ENCODE assay signal across 8 cellular contexts in genomic region chr3:39106281-39107055, GRCh38. TPM values are rescaled to one million over a fixed set of nuclear protein-coding genes. Genes with fewer than 3 reads are reported as not detected.
DNase-seq lines count a peak whose midpoint lies in the region; ATAC-seq and TF ChIP-seq lines count a peak whose summit lies in the region.

No MANE protein-coding gene starts in this region.

- no peaks in the 10 kb centered on the region for H3K9me3 Mint-ChIP-seq in activated T-helper 1 cell treated with anti-CD3 and anti-CD28 coated beads, Interleukin-12 subunit alpha, Interleukin-12 subunit beta, Interleukin-2, Interleukin-4 antibody, amounts not matched to agents 30 ng/mL and 10 ng/mL and 1 ng/mL, durations not matched to agents 14 hours and 24 hours and 36 hours

- no peaks in the 10 kb centered on the region for H3K27me3 ChIP-seq in iPS DF 6.9 (ENCODE audit: control insufficient read depth, insufficient read depth, low read length)

- no peaks in the 10 kb centered on the region for H3K9me3 ChIP-seq in iPS DF 6.9 (ENCODE audit: control insufficient read depth, insufficient read depth, low read length)

- peaks cover 9% of the 10 kb centered on the region for H3K36me3 Mint-ChIP-seq in activated T-helper 1 cell treated with anti-CD3 and anti-CD28 coated beads, Interleukin-12 subunit alpha, Interleukin-12 subunit beta, Interleukin-2, Interleukin-4 antibody, amounts not matched to agents 30 ng/mL and 10 ng/mL and 1 ng/mL, durations not matched to agents 14 hours and 24 hours and 36 hours (ENCODE audit: low read depth)

- no peaks in the 10 kb centered on the region; the same call in 1 of the 2 replicates for H3K4me1 ChIP-seq in iPS DF 6.9 (ENCODE audit: control insufficient read depth, insufficient read depth, low read length)

- H3K27me3 Mint-ChIP-seq in activated T-helper 1 cell treated with anti-CD3 and anti-CD28 coated beads, Interleukin-12 subunit alpha, Interleukin-12 subunit beta, Interleukin-2, Interleukin-4 antibody, amounts not matched to agents 30 ng/mL and 10 ng/mL and 1 ng/mL, durations not matched to agents 14 hours and 24 hours and 36 hours (ENCODE audit: insufficient read depth) = peaks cover 7% of the 10 kb centered on the region

- TF ChIP-seq CTCF in AG10803 (conservative IDR thresholded peaks at IDR 0.05; ENCODE audit: low read length) = no peak

- DNase-seq in AG10803 (ENCODE audit: low read depth) (peak; percentile 49), HCEC 1CT (peak; percentile 24), iPS DF 6.9 (ENCODE audit: low read depth, low spot score) (no peak), globus pallidus (ENCODE audit: low spot score) (no peak), NCI-H1105 (lab: John Stamatoyannopoulos, UW) (no peak)
- no peak for DNase-seq in activated T-helper 1 cell treated with anti-CD3 and anti-CD28 coated beads, Interleukin-12 subunit alpha, Interleukin-12 subunit beta, Interleukin-2, Interleukin-4 antibody, amounts not matched to agents 30 ng/mL and 10 ng/mL and 1 ng/mL, durations not matched to agents 14 hours and 24 hours and 36 hours (ENCODE audit: low spot score)

- WGBS in iPS DF 6.9 (ENCODE audit: insufficient coverage, insufficient read length) = no CpG with 5 or more reads among the region's 37 CpGs

- H3K27ac ChIP-seq in iPS DF 6.9 (ENCODE audit: low read length) (no peak overlapping the region), skin epidermis (peak overlapping the region; percentile 77 to 99 (median 95))

- no peaks in the 10 kb centered on the region for H3K36me3 ChIP-seq in iPS DF 6.9 (ENCODE audit: control insufficient read depth, insufficient read depth, low read length)

- ATAC-seq in HG03378 (IDR thresholded peaks at IDR 0.05; ENCODE audit: unreplicated experiment) = no peak

- H3K4me3 ChIP-seq in AG10803 (ENCODE audit: low read length) (peak overlapping the region; percentile 95), iPS DF 6.9 (ENCODE audit: low read length) (peak overlapping the region; percentile 81), skin epidermis (peak overlapping the region; percentile 66 to 98 (median 84))

- intact Hi-C loops in activated T-helper 1 cell treated with anti-CD3 and anti-CD28 coated beads, Interleukin-12 subunit alpha, Interleukin-12 subunit beta, Interleukin-2, Interleukin-4 antibody, amounts not matched to agents 30 ng/mL and 10 ng/mL and 1 ng/mL, durations not matched to agents 14 hours and 24 hours and 36 hours (cut with micrococcal nuclease) = loop anchor here (1.0 to 2.0 kb wide), 5 partner anchors 45 to 300 kb away; partner anchors contain the start of genes RPSA and SLC25A38

- peak overlapping the region; percentile 82 for H3K4me3 Mint-ChIP-seq in activated T-helper 1 cell treated with anti-CD3 and anti-CD28 coated beads, Interleukin-12 subunit alpha, Interleukin-12 subunit beta, Interleukin-2, Interleukin-4 antibody, amounts not matched to agents 30 ng/mL and 10 ng/mL and 1 ng/mL, durations not matched to agents 14 hours and 24 hours and 36 hours

- peak overlapping the region; percentile 57 for H3K27ac Mint-ChIP-seq in activated T-helper 1 cell treated with anti-CD3 and anti-CD28 coated beads, Interleukin-12 subunit alpha, Interleukin-12 subunit beta, Interleukin-2, Interleukin-4 antibody, amounts not matched to agents 30 ng/mL and 10 ng/mL and 1 ng/mL, durations not matched to agents 14 hours and 24 hours and 36 hours

- H3K4me1 Mint-ChIP-seq in activated T-helper 1 cell treated with anti-CD3 and anti-CD28 coated beads, Interleukin-12 subunit alpha, Interleukin-12 subunit beta, Interleukin-2, Interleukin-4 antibody, amounts not matched to agents 30 ng/mL and 10 ng/mL and 1 ng/mL, durations not matched to agents 14 hours and 24 hours and 36 hours (ENCODE audit: low read depth) = peaks cover 64% of the 10 kb centered on the region

RNA-seq across cellular contexts. Expression of gene GORASP1, which starts 1.0 kb away (rescaled TPM):
- total RNA-seq in activated T-helper 1 cell treated with anti-CD3 and anti-CD28 coated beads, Interleukin-12 subunit alpha, Interleukin-12 subunit beta, Interleukin-2, Interleukin-4 antibody, amounts not matched to agents 30 ng/mL and 10 ng/mL and 1 ng/mL, durations not matched to agents 14 hours and 24 hours and 36 hours = 26.6 and 35.6 TPM in 2 replicates

RNA-seq across cellular contexts. Expression of gene TTC21A, which starts 1.0 kb away (rescaled TPM):
- 0.83 and 1.0 TPM in 2 replicates for total RNA-seq in activated T-helper 1 cell treated with anti-CD3 and anti-CD28 coated beads, Interleukin-12 subunit alpha, Interleukin-12 subunit beta, Interleukin-2, Interleukin-4 antibody, amounts not matched to agents 30 ng/mL and 10 ng/mL and 1 ng/mL, durations not matched to agents 14 hours and 24 hours and 36 hours

RNA-seq across cellular contexts. Expression of gene CSRNP1, which starts 46.9 kb away (rescaled TPM):
- total RNA-seq in activated T-helper 1 cell treated with anti-CD3 and anti-CD28 coated beads, Interleukin-12 subunit alpha, Interleukin-12 subunit beta, Interleukin-2, Interleukin-4 antibody, amounts not matched to agents 30 ng/mL and 10 ng/mL and 1 ng/mL, durations not matched to agents 14 hours and 24 hours and 36 hours = 33.4 and 34.3 TPM in 2 replicates

RNA-seq across cellular contexts. Expression of gene WDR48, which starts 54.7 kb away (rescaled TPM):
- total RNA-seq in activated T-helper 1 cell treated with anti-CD3 and anti-CD28 coated beads, Interleukin-12 subunit alpha, Interleukin-12 subunit beta, Interleukin-2, Interleukin-4 antibody, amounts not matched to agents 30 ng/mL and 10 ng/mL and 1 ng/mL, durations not matched to agents 14 hours and 24 hours and 36 hours = 40.6 and 41.5 TPM in 2 replicates

RNA-seq across cellular contexts. Expression of gene SCN11A, which starts 54.7 kb away (rescaled TPM):
- total RNA-seq in activated T-helper 1 cell treated with anti-CD3 and anti-CD28 coated beads, Interleukin-12 subunit alpha, Interleukin-12 subunit beta, Interleukin-2, Interleukin-4 antibody, amounts not matched to agents 30 ng/mL and 10 ng/mL and 1 ng/mL, durations not matched to agents 14 hours and 24 hours and 36 hours = 0.05 TPM in 1 of 2 replicates, not detected in the other

Comparison
In these comparisons a context has a peak if more than half of its experiments do, and no peak if none do; other contexts are left out.
1. DNase-seq: peak in AG10803 (single experiment) and HCEC 1CT (single experiment); none in activated T-helper 1 cell treated with anti-CD3 and anti-CD28 coated beads, Interleukin-12 subunit alpha, Interleukin-12 subunit beta, Interleukin-2, Interleukin-4 antibody, amounts not matched to agents 30 ng/mL and 10 ng/mL and 1 ng/mL, durations not matched to agents 14 hours and 24 hours and 36 hours (single experiment), iPS DF 6.9 (single experiment), globus pallidus (single experiment) and NCI-H1105 (single experiment).
2. Peak in every context shown above with its lines, with median percentiles within 50 percentile points of each other: H3K4me3 ChIP-seq.